ENCODE assay signal across 20 cellular contexts in the genomic region with DNA sequence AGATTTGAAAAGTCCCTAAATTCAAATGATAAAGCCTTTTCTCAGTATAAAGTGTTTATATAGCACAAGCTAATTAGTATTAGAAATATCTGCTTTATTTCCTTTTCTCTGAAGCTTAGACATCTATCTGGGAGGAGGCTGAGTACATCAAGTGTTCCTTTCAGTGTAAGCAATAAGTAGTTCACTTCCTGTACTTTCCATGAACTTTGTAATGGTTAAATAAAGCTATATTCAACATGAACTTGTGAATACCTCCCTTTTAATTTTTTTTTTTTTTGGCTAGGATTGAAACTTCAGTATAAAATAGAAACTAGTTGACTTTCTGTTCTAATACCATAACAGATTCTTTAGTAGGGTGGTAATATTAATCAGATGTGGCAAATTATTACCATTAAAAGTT.
"Had no signal": no experiment of that assay in that cellular context is flagged by ENCODE, and none has a peak within 500 bp of the region (broad histone marks: within the 10 kb centered on the region; RNA-seq: fewer than 3 reads in every experiment).

No MANE protein-coding gene starts in this region.

- H3K27ac Mint-ChIP-seq: activated B cell treated with CpG ODN at 0.5 μM for 24 hours; activated CD4-positive, alpha-beta memory T cell treated with anti-CD3 and anti-CD28 coated beads, Interleukin-2, amount 10 ng/mL, durations not matched to agents 7 days and 5 days; activated CD8-positive, alpha-beta memory T cell treated with anti-CD3 and anti-CD28 coated beads, Interleukin-2, amount 10 ng/mL, durations not matched to agents 7 days and 5 days; activated naive CD8-positive, alpha-beta T cell treated with anti-CD3 and anti-CD28 coated beads for 36 hours; endodermal cell; nephron progenitor cell; T-cell had no signal

- H3K4me3 ChIP-seq: body of pancreas, colonic mucosa, lower lobe of right lung, thyroid gland, uterus had no signal

- H3K9me3 Mint-ChIP-seq: activated B cell treated with CpG ODN at 0.5 μM for 24 hours; activated CD4-positive, alpha-beta memory T cell treated with anti-CD3 and anti-CD28 coated beads, Interleukin-2, amount 10 ng/mL, durations not matched to agents 7 days and 5 days; activated naive CD8-positive, alpha-beta T cell treated with anti-CD3 and anti-CD28 coated beads for 36 hours; endodermal cell; nephron progenitor cell had no signal

- H3K4me3 Mint-ChIP-seq: activated B cell treated with CpG ODN at 0.5 μM for 24 hours; activated CD4-positive, alpha-beta memory T cell treated with anti-CD3 and anti-CD28 coated beads, Interleukin-2, amount 10 ng/mL, durations not matched to agents 7 days and 5 days; activated CD8-positive, alpha-beta memory T cell treated with anti-CD3 and anti-CD28 coated beads, Interleukin-2, amount 10 ng/mL, durations not matched to agents 7 days and 5 days; activated naive CD8-positive, alpha-beta T cell treated with anti-CD3 and anti-CD28 coated beads for 36 hours; endodermal cell; nephron progenitor cell; T-cell had no signal

- H3K27me3 ChIP-seq: body of pancreas, colonic mucosa, thyroid gland, uterus had no signal

- H3K36me3 ChIP-seq: colonic mucosa, lower lobe of right lung, thyroid gland, uterus had no signal

- H3K36me3 Mint-ChIP-seq: activated CD8-positive, alpha-beta memory T cell treated with anti-CD3 and anti-CD28 coated beads, Interleukin-2, amount 10 ng/mL, durations not matched to agents 7 days and 5 days; activated naive CD8-positive, alpha-beta T cell treated with anti-CD3 and anti-CD28 coated beads for 36 hours; T-cell had no signal

- H3K4me1 Mint-ChIP-seq: activated B cell treated with CpG ODN at 0.5 μM for 24 hours; activated CD4-positive, alpha-beta memory T cell treated with anti-CD3 and anti-CD28 coated beads, Interleukin-2, amount 10 ng/mL, durations not matched to agents 7 days and 5 days; activated naive CD8-positive, alpha-beta T cell treated with anti-CD3 and anti-CD28 coated beads for 36 hours; T-cell had no signal

- DNase-seq: activated B cell treated with CpG ODN at 0.5 μM for 24 hours; activated CD4-positive, alpha-beta memory T cell treated with anti-CD3 and anti-CD28 coated beads, Interleukin-2, amount 10 ng/mL, durations not matched to agents 7 days and 5 days; activated CD4-positive, alpha-beta T cell treated with anti-CD3 and anti-CD28 coated beads for 4 hours; activated CD8-positive, alpha-beta memory T cell treated with anti-CD3 and anti-CD28 coated beads, Interleukin-2, amount 10 ng/mL, durations not matched to agents 7 days and 5 days; activated naive CD8-positive, alpha-beta T cell treated with anti-CD3 and anti-CD28 coated beads for 36 hours; amniotic stem cell; body of pancreas; colonic mucosa; endodermal cell; erythroblast; kidney glomerular epithelial cell; lower lobe of right lung; nephron progenitor cell; occipital lobe; stimulated activated CD4-positive, alpha-beta T cell treated with anti-CD3 and anti-CD28 coated beads, Interleukin-2, amount 100 ng/mL, for 24 hours; stimulated activated naive CD4-positive, alpha-beta T cell treated with Interleukin-2 at 50 U/mL for 16 hours; T-cell; thyroid gland; uterus had no signal

- H3K27ac ChIP-seq: lower lobe of right lung, thyroid gland, uterus had no signal

- H3K4me1 ChIP-seq: colonic mucosa, lower lobe of right lung, thyroid gland, uterus had no signal

- FAIRE-seq: frontal cortex had no signal

- H3K27me3 Mint-ChIP-seq: activated B cell treated with CpG ODN at 0.5 μM for 24 hours; activated CD4-positive, alpha-beta memory T cell treated with anti-CD3 and anti-CD28 coated beads, Interleukin-2, amount 10 ng/mL, durations not matched to agents 7 days and 5 days; activated CD8-positive, alpha-beta memory T cell treated with anti-CD3 and anti-CD28 coated beads, Interleukin-2, amount 10 ng/mL, durations not matched to agents 7 days and 5 days; activated naive CD8-positive, alpha-beta T cell treated with anti-CD3 and anti-CD28 coated beads for 36 hours had no signal

- ATAC-seq: activated CD8-positive, alpha-beta memory T cell treated with anti-CD3 and anti-CD28 coated beads, Interleukin-2, amount 10 ng/mL, durations not matched to agents 7 days and 5 days; body of pancreas; lower lobe of right lung; T-cell had no signal

- H3K9me3 ChIP-seq: body of pancreas, colonic mucosa, lower lobe of right lung, thyroid gland, uterus had no signal
